Comparison of ENCODE assay signal across 17 cellular contexts in genomic region chr4:139783761-139784484, GRCh38.
DNase-seq lines count a peak whose midpoint lies in the region; ATAC-seq and TF ChIP-seq lines count a peak whose summit lies in the region.
"Had no signal": no experiment of that assay in that cellular context is flagged by ENCODE, and none has a peak within 500 bp of the region (broad histone marks: within the 10 kb centered on the region; RNA-seq: fewer than 3 reads in every experiment).

No MANE protein-coding gene starts in this region.

- 61% methylated on average over 20 of the region's 20 CpGs for WGBS in hepatocyte (ENCODE audit: low lambda C conversion rate, missing lambda C conversion rate)

- no peaks in the 10 kb centered on the region for H3K27me3 ChIP-seq in GM23338 (ENCODE audit: insufficient read depth)
- H3K27me3 ChIP-seq in hepatocyte = no peaks in the 10 kb centered on the region
- H3K27me3 ChIP-seq: right atrium auricular region, SJSA1 had no signal

- POLR2A ChIA-PET in WTC11 (lab: Charles Lee) = interaction anchor here (0.8 kb wide), 1 partner anchor 10 kb away, joined by 3 read pairs; no protein-coding TSS in a partner anchor

- H3K27ac Mint-ChIP-seq in GM23338 (peak overlapping the region; percentile 6), WTC11 (peak overlapping the region; percentile 67; the same call in 1 of the 2 replicates), osteocyte (ENCODE audit: unreplicated experiment) (peak overlapping the region; percentile 89)
- H3K27ac Mint-ChIP-seq in activated T-helper 1 cell treated with anti-CD3 and anti-CD28 coated beads, Interleukin-12 subunit alpha, Interleukin-12 subunit beta, Interleukin-2, Interleukin-4 antibody, amounts not matched to agents 30 ng/mL and 10 ng/mL and 1 ng/mL, durations not matched to agents 14 hours and 24 hours and 36 hours = no peak overlapping the region
- H3K27ac Mint-ChIP-seq: activated naive CD8-positive, alpha-beta T cell treated with anti-CD3 and anti-CD28 coated beads, Interleukin-2, amount 50 U/mL, for 24 hours; activated T-cell treated with anti-CD3 and anti-CD28 coated beads, Interleukin-2, amount 50 U/mL, for 24 hours; B cell; naive thymus-derived CD8-positive, alpha-beta T cell had no signal

- intact Hi-C loops in activated T-helper 1 cell treated with anti-CD3 and anti-CD28 coated beads, Interleukin-12 subunit alpha, Interleukin-12 subunit beta, Interleukin-2, Interleukin-4 antibody, amounts not matched to agents 30 ng/mL and 10 ng/mL and 1 ng/mL, durations not matched to agents 14 hours and 24 hours and 36 hours (cut with micrococcal nuclease) = no loop called here

- H3K4me3 ChIP-seq in GM23338 (no peak overlapping the region), hepatocyte (no peak overlapping the region)
- H3K4me3 ChIP-seq: right atrium auricular region, SJSA1 had no signal

- H4K20me1 ChIP-seq in GM23338 (replicated peaks; ENCODE audit: insufficient read depth) (no peaks in the 10 kb centered on the region), hepatocyte (ENCODE audit: insufficient read depth, poor library complexity, severe bottlenecking) (no peaks in the 10 kb centered on the region)

- TF ChIP-seq CTCF in GM23338 (conservative IDR thresholded peaks at IDR 0.05; ENCODE audit: low read depth in 2 of 2) (no peak), WTC11 (IDR thresholded peaks at IDR 0.05) (no peak), hepatocyte (IDR thresholded peaks at IDR 0.05; ENCODE audit: poor library complexity) (no peak), osteocyte (IDR thresholded peaks at IDR 0.05) (no peak)

- peaks cover 4% of the 10 kb centered on the region for H3K27me3 Mint-ChIP-seq in GM23338 (ENCODE audit: insufficient read depth, low read depth, poor library complexity)
- no peaks in the 10 kb centered on the region for H3K27me3 Mint-ChIP-seq in WTC11 (ENCODE audit: low read depth)
- H3K27me3 Mint-ChIP-seq in osteocyte (ENCODE audit: unreplicated experiment) = no peaks in the 10 kb centered on the region
- peaks cover 6% of the 10 kb centered on the region for H3K27me3 Mint-ChIP-seq in activated T-helper 1 cell treated with anti-CD3 and anti-CD28 coated beads, Interleukin-12 subunit alpha, Interleukin-12 subunit beta, Interleukin-2, Interleukin-4 antibody, amounts not matched to agents 30 ng/mL and 10 ng/mL and 1 ng/mL, durations not matched to agents 14 hours and 24 hours and 36 hours (ENCODE audit: insufficient read depth)
- H3K27me3 Mint-ChIP-seq: activated naive CD8-positive, alpha-beta T cell treated with anti-CD3 and anti-CD28 coated beads, Interleukin-2, amount 50 U/mL, for 24 hours; activated T-cell treated with anti-CD3 and anti-CD28 coated beads, Interleukin-2, amount 50 U/mL, for 24 hours had no signal

- H3K27ac ChIP-seq in GM23338 (ENCODE audit: low read depth) (peak overlapping the region; percentile 52; the same call in 1 of the 2 replicates), hepatocyte (peak overlapping the region; percentile 9)
- H3K27ac ChIP-seq: right atrium auricular region, SJSA1 had no signal

- H3F3A ChIP-seq in GM23338 (replicated peaks; ENCODE audit: low read depth) = no peaks in the 10 kb centered on the region

- H3K4me1 ChIP-seq in GM23338 (ENCODE audit: insufficient read depth) (peaks cover 24% of the 10 kb centered on the region), hepatocyte (ENCODE audit: insufficient read depth) (peaks cover 7% of the 10 kb centered on the region)
- H3K4me1 ChIP-seq: right atrium auricular region, SJSA1 had no signal

- no peaks in the 10 kb centered on the region for H3K36me3 Mint-ChIP-seq in GM23338 (ENCODE audit: low read depth)
- no peaks in the 10 kb centered on the region for H3K36me3 Mint-ChIP-seq in WTC11
- no peaks in the 10 kb centered on the region for H3K36me3 Mint-ChIP-seq in osteocyte (ENCODE audit: unreplicated experiment)
- H3K36me3 Mint-ChIP-seq in activated T-helper 1 cell treated with anti-CD3 and anti-CD28 coated beads, Interleukin-12 subunit alpha, Interleukin-12 subunit beta, Interleukin-2, Interleukin-4 antibody, amounts not matched to agents 30 ng/mL and 10 ng/mL and 1 ng/mL, durations not matched to agents 14 hours and 24 hours and 36 hours (ENCODE audit: low read depth) = no peaks in the 10 kb centered on the region
- H3K36me3 Mint-ChIP-seq: naive thymus-derived CD8-positive, alpha-beta T cell had no signal

- H3K36me3 ChIP-seq in GM23338 (ENCODE audit: insufficient read depth) (no peaks in the 10 kb centered on the region), hepatocyte (replicated peaks; ENCODE audit: insufficient read depth, low read depth) (no peaks in the 10 kb centered on the region)
- H3K36me3 ChIP-seq: right atrium auricular region, SJSA1 had no signal

- H3K4me2 ChIP-seq in GM23338 = 0 out of 2 replicates have a peak overlapping the region, but pooled peaks have one; percentile 53
- peak overlapping the region; percentile 11 for H3K4me2 ChIP-seq in hepatocyte

- H3K79me2 ChIP-seq in GM23338 (replicated peaks; ENCODE audit: insufficient read depth) = no peaks in the 10 kb centered on the region
- H3K79me2 ChIP-seq in hepatocyte = no peaks in the 10 kb centered on the region

- peak; percentile 50 for DNase-seq in GM23338 (ENCODE audit: low spot score)
- no peak for DNase-seq in WTC11 (ENCODE audit: low spot score)
- no peak for DNase-seq in hepatocyte (ENCODE audit: low spot score)
- no peak for DNase-seq in osteocyte (ENCODE audit: extremely low spot score, unreplicated experiment)
- DNase-seq in dedifferentiated amniotic fluid mesenchymal stem cell (ENCODE audit: extremely low spot score) = no peak
- no peak for DNase-seq in activated T-helper 1 cell treated with anti-CD3 and anti-CD28 coated beads, Interleukin-12 subunit alpha, Interleukin-12 subunit beta, Interleukin-2, Interleukin-4 antibody, amounts not matched to agents 30 ng/mL and 10 ng/mL and 1 ng/mL, durations not matched to agents 14 hours and 24 hours and 36 hours (ENCODE audit: low spot score)
- DNase-seq: activated naive CD8-positive, alpha-beta T cell treated with anti-CD3 and anti-CD28 coated beads, Interleukin-2, amount 50 U/mL, for 24 hours; activated T-cell treated with anti-CD3 and anti-CD28 coated beads, Interleukin-2, amount 50 U/mL, for 24 hours; DMS153; naive thymus-derived CD8-positive, alpha-beta T cell; NCI-H524 treated with DMSO at 0.1 percent for 48 hours; stimulated activated CD4-positive, alpha-beta T cell treated with anti-CD3 and anti-CD28 coated beads, Interleukin-2, amount 100 ng/mL, for 24 hours had no signal

- peak overlapping the region; percentile 53 for H2AFZ ChIP-seq in GM23338
- no peak overlapping the region for H2AFZ ChIP-seq in hepatocyte

- H3K4me3 Mint-ChIP-seq in GM23338 (no peak overlapping the region; the same call in 2 of the 3 replicates), WTC11 (no peak overlapping the region), osteocyte (ENCODE audit: unreplicated experiment) (peak overlapping the region; percentile 55)
- no peak overlapping the region for H3K4me3 Mint-ChIP-seq in activated T-helper 1 cell treated with anti-CD3 and anti-CD28 coated beads, Interleukin-12 subunit alpha, Interleukin-12 subunit beta, Interleukin-2, Interleukin-4 antibody, amounts not matched to agents 30 ng/mL and 10 ng/mL and 1 ng/mL, durations not matched to agents 14 hours and 24 hours and 36 hours
- H3K4me3 Mint-ChIP-seq: activated naive CD8-positive, alpha-beta T cell treated with anti-CD3 and anti-CD28 coated beads, Interleukin-2, amount 50 U/mL, for 24 hours; activated T-cell treated with anti-CD3 and anti-CD28 coated beads, Interleukin-2, amount 50 U/mL, for 24 hours; B cell; naive thymus-derived CD8-positive, alpha-beta T cell had no signal

- CTCF ChIA-PET in WTC11 (lab: Charles Lee) = no interaction called here

- peaks cover 30% of the 10 kb centered on the region for H3K4me1 Mint-ChIP-seq in GM23338
- peaks cover 22% of the 10 kb centered on the region for H3K4me1 Mint-ChIP-seq in WTC11
- H3K4me1 Mint-ChIP-seq in osteocyte (ENCODE audit: unreplicated experiment) = peaks cover 24% of the 10 kb centered on the region
- H3K4me1 Mint-ChIP-seq in activated T-helper 1 cell treated with anti-CD3 and anti-CD28 coated beads, Interleukin-12 subunit alpha, Interleukin-12 subunit beta, Interleukin-2, Interleukin-4 antibody, amounts not matched to agents 30 ng/mL and 10 ng/mL and 1 ng/mL, durations not matched to agents 14 hours and 24 hours and 36 hours (ENCODE audit: low read depth) = no peaks in the 10 kb centered on the region

- ATAC-seq in GM23338 (peak; percentile 65), WTC11 (peak; percentile 74), GM21367 (IDR thresholded peaks at IDR 0.05; ENCODE audit: unreplicated experiment) (no peak), HG02610 (IDR thresholded peaks at IDR 0.05; ENCODE audit: unreplicated experiment) (no peak)
- ATAC-seq: activated naive CD8-positive, alpha-beta T cell treated with anti-CD3 and anti-CD28 coated beads, Interleukin-2, amount 50 U/mL, for 24 hours; naive thymus-derived CD8-positive, alpha-beta T cell had no signal

- H3K9me3 Mint-ChIP-seq in GM23338 = no peaks in the 10 kb centered on the region
- no peaks in the 10 kb centered on the region for H3K9me3 Mint-ChIP-seq in WTC11
- H3K9me3 Mint-ChIP-seq in osteocyte (ENCODE audit: unreplicated experiment) = no peaks in the 10 kb centered on the region
- H3K9me3 Mint-ChIP-seq in activated T-helper 1 cell treated with anti-CD3 and anti-CD28 coated beads, Interleukin-12 subunit alpha, Interleukin-12 subunit beta, Interleukin-2, Interleukin-4 antibody, amounts not matched to agents 30 ng/mL and 10 ng/mL and 1 ng/mL, durations not matched to agents 14 hours and 24 hours and 36 hours = no peaks in the 10 kb centered on the region
- H3K9me3 Mint-ChIP-seq: activated naive CD8-positive, alpha-beta T cell treated with anti-CD3 and anti-CD28 coated beads, Interleukin-2, amount 50 U/mL, for 24 hours; activated T-cell treated with anti-CD3 and anti-CD28 coated beads, Interleukin-2, amount 50 U/mL, for 24 hours; naive thymus-derived CD8-positive, alpha-beta T cell had no signal

- H3K9me2 ChIP-seq in GM23338 (ENCODE audit: insufficient read depth) (no peaks in the 10 kb centered on the region), hepatocyte (replicated peaks; ENCODE audit: insufficient read depth) (no peaks in the 10 kb centered on the region)

- no peaks in the 10 kb centered on the region for H3K9me3 ChIP-seq in hepatocyte (ENCODE audit: low read depth)
- H3K9me3 ChIP-seq: right atrium auricular region, SJSA1 had no signal

TF ChIP-seq in GM23338, 12 proteins besides CTCF, POLR2A, EP300 and RAD21 (continues in another document):
- no peak for TF ChIP-seq ZNF114 (CRISPR knock-in tag; IDR thresholded peaks at IDR 0.05)
- no peak for TF ChIP-seq JUNB (IDR thresholded peaks at IDR 0.05; ENCODE audit: unreplicated experiment)
- no peak for TF ChIP-seq STAT1 (IDR thresholded peaks at IDR 0.05; ENCODE audit: unreplicated experiment)
- no peak for TF ChIP-seq ZNF331 (CRISPR knock-in tag; IDR thresholded peaks at IDR 0.05; ENCODE audit: low read depth)

TF ChIP-seq in WTC11, 78 proteins besides CTCF, POLR2A, EP300 and RAD21 (continues in another document):
- TF ChIP-seq FOXK1 (CRISPR knock-in tag; IDR thresholded peaks at IDR 0.05) = no peak
- no peak for TF ChIP-seq SOX15 (CRISPR knock-in tag; IDR thresholded peaks at IDR 0.05)
- no peak for TF ChIP-seq JUN (CRISPR knock-in tag; IDR thresholded peaks at IDR 0.05)

Comparison
In these comparisons a context has a peak if more than half of its experiments do, and no peak if none do; other contexts are left out.
1. ATAC-seq: peak in GM23338 (single experiment) and WTC11 (single experiment); none in GM21367 (single experiment) and HG02610 (single experiment).